ENCODE assay signal across 9 cellular contexts in the genomic region with DNA sequence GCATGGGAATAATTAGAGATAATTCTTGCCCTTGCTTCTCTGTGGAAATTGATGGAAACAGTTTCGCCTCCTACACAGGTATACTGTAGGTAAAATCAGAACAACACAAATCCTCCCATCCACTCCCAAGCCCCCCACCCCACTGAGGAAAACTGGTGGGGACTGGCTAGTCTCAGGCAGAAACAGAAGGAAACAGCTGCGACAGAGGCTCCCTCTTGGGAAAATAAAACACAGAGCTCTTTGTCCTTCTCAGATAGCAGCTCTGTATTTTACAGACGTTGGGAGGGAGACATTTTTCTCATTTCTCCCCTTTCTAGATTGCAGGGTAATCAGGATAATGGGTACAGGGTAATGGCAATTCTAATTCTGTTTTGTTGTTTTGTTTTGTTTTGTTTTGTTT. TPM values are rescaled to one million over a fixed set of nuclear protein-coding genes. Genes with fewer than 3 reads are reported as not detected.
DNase-seq lines count a peak whose midpoint lies in the region; ATAC-seq and TF ChIP-seq lines count a peak whose summit lies in the region.
"Had no signal": no experiment of that assay in that cellular context is flagged by ENCODE, and none has a peak within 500 bp of the region (broad histone marks: within the 10 kb centered on the region; RNA-seq: fewer than 3 reads in every experiment).

No MANE protein-coding gene starts in this region.

- H3K27me3 Mint-ChIP-seq in activated CD4-positive, alpha-beta T cell treated with anti-CD3 and anti-CD28 coated beads, Interleukin-2, amount 10 ng/mL, durations not matched to agents 24 days and 14 days: no peaks in the 10 kb centered on the region
- no peaks in the 10 kb centered on the region for H3K27me3 Mint-ChIP-seq in activated CD4-positive, alpha-beta memory T cell treated with anti-CD3 and anti-CD28 coated beads for 36 hours

- H3K9me3 ChIP-seq in stomach: no peaks in the 10 kb centered on the region

- H3K4me3 ChIP-seq in stomach: peak overlapping the region; percentile 46 to 67 (median 60)

- no peak for TF ChIP-seq POLR2A in stomach (IDR thresholded peaks at IDR 0.05)

- ATAC-seq in GM21515 (IDR thresholded peaks at IDR 0.05; ENCODE audit: unreplicated experiment): no peak

- H3K4me3 Mint-ChIP-seq in activated CD4-positive, alpha-beta T cell treated with anti-CD3 and anti-CD28 coated beads, Interleukin-2, amount 10 ng/mL, durations not matched to agents 24 days and 14 days: peak overlapping the region; percentile 69
- H3K4me3 Mint-ChIP-seq in activated CD4-positive, alpha-beta memory T cell treated with anti-CD3 and anti-CD28 coated beads for 36 hours: peak overlapping the region; percentile 57

- CTCF ChIA-PET in activated CD4-positive, alpha-beta memory T cell treated with anti-CD3 and anti-CD28 coated beads for 36 hours (lab: Charles Lee): interaction anchor here (0.6 to 2.6 kb wide), 5 partner anchors 14 to 135 kb away, joined by 3 to 14 read pairs (median 8); partner anchors contain the start of gene SLFN11

- peaks cover 0 to 27% (median 19%) of the 10 kb centered on the region in 4 donors for H3K4me1 ChIP-seq in stomach

- peaks cover 0 to 52% (median 0%) of the 10 kb centered on the region in 3 donors for H3K27me3 ChIP-seq in stomach

- no peak for TF ChIP-seq EP300 in stomach (IDR thresholded peaks at IDR 0.05)

- H3K27ac ChIP-seq in stomach: peak overlapping the region in 4 of 5 donors; percentile 54 to 82 (median 80)

- peaks cover 0 to 5% (median 0%) of the 10 kb centered on the region in 4 donors for H3K36me3 ChIP-seq in stomach

- peaks cover 13% of the 10 kb centered on the region for H3K4me1 Mint-ChIP-seq in activated CD4-positive, alpha-beta T cell treated with anti-CD3 and anti-CD28 coated beads, Interleukin-2, amount 10 ng/mL, durations not matched to agents 24 days and 14 days
- peaks cover 16% of the 10 kb centered on the region for H3K4me1 Mint-ChIP-seq in activated CD4-positive, alpha-beta memory T cell treated with anti-CD3 and anti-CD28 coated beads for 36 hours (ENCODE audit: low read depth)

- POLR2A ChIA-PET in activated CD4-positive, alpha-beta memory T cell treated with anti-CD3 and anti-CD28 coated beads for 36 hours (lab: Charles Lee): interaction anchor here (1.2 to 1.9 kb wide), 4 partner anchors 40 to 86 kb away, joined by 3 to 12 read pairs (median 6); partner anchors contain the start of gene SLFN11

- peak overlapping the region; percentile 77 for H3K27ac Mint-ChIP-seq in activated CD4-positive, alpha-beta T cell treated with anti-CD3 and anti-CD28 coated beads, Interleukin-2, amount 10 ng/mL, durations not matched to agents 24 days and 14 days
- H3K27ac Mint-ChIP-seq in activated CD4-positive, alpha-beta memory T cell treated with anti-CD3 and anti-CD28 coated beads for 36 hours: peak overlapping the region; percentile 33

- no peaks in the 10 kb centered on the region for H3K9me3 Mint-ChIP-seq in activated CD4-positive, alpha-beta T cell treated with anti-CD3 and anti-CD28 coated beads, Interleukin-2, amount 10 ng/mL, durations not matched to agents 24 days and 14 days
- H3K9me3 Mint-ChIP-seq in activated CD4-positive, alpha-beta memory T cell treated with anti-CD3 and anti-CD28 coated beads for 36 hours: no peaks in the 10 kb centered on the region

- no peak for DNase-seq in activated CD4-positive, alpha-beta T cell treated with anti-CD3 and anti-CD28 coated beads, Interleukin-2, amount 10 ng/mL, durations not matched to agents 24 days and 14 days
- no peak for DNase-seq in activated CD4-positive, alpha-beta T cell treated with anti-CD3 and anti-CD28 coated beads for 1 hour
- no peak for DNase-seq in activated CD4-positive, alpha-beta memory T cell treated with anti-CD3 and anti-CD28 coated beads for 36 hours
- DNase-seq in islet precursor cell (peak; percentile 81), stomach (no peak), hepatic stellate cell (ENCODE audit: low spot score) (no peak), HK-2 (ENCODE audit: unreplicated experiment) (no peak)
- DNase-seq: NCI-H524 had no signal

- no peak for TF ChIP-seq CTCF in stomach (IDR thresholded peaks at IDR 0.05)

- intact Hi-C loops in activated CD4-positive, alpha-beta T cell treated with anti-CD3 and anti-CD28 coated beads, Interleukin-2, amount 10 ng/mL, durations not matched to agents 24 days and 14 days (cut with micrococcal nuclease): no loop called here
- intact Hi-C loops in activated CD4-positive, alpha-beta memory T cell treated with anti-CD3 and anti-CD28 coated beads for 36 hours (cut with micrococcal nuclease): no loop called here
- intact Hi-C loops in stomach (cut with DNase I; ENCODE audit: low total_unique reads): no loop called here

- H3K36me3 Mint-ChIP-seq in activated CD4-positive, alpha-beta T cell treated with anti-CD3 and anti-CD28 coated beads, Interleukin-2, amount 10 ng/mL, durations not matched to agents 24 days and 14 days (ENCODE audit: low read depth): peaks cover 38% of the 10 kb centered on the region
- H3K36me3 Mint-ChIP-seq in activated CD4-positive, alpha-beta memory T cell treated with anti-CD3 and anti-CD28 coated beads for 36 hours: peaks cover 5% of the 10 kb centered on the region

- 40 to 50% (median 43%) methylated on average over 3 of the region's 3 CpGs for WGBS in stomach, 5 donors

RNA-seq across cellular contexts. Expression of gene SLFN13, which starts 1.1 kb away (rescaled TPM):
- 34.5 and 36.8 TPM in 2 replicates for total RNA-seq in activated CD4-positive, alpha-beta T cell treated with anti-CD3 and anti-CD28 coated beads, Interleukin-2, amount 10 ng/mL, durations not matched to agents 24 days and 14 days
- 10 to 100 TPM; 46.0 to 48.7 TPM for total RNA-seq in activated CD4-positive, alpha-beta memory T cell treated with anti-CD3 and anti-CD28 coated beads for 36 hours
- total RNA-seq in stomach: 10 to 100 TPM in 2 of 5 donors, 1 to 10 TPM in 2, under 1 TPM in 1; 0.87 to 25.0 (median 7.5) TPM
- 1 to 10 TPM; 1.8 to 2.4 (median 2.1) TPM for polyA plus RNA-seq in stomach

RNA-seq across cellular contexts. Expression of gene SLFN12, which starts 15.2 kb away (rescaled TPM):
- total RNA-seq in activated CD4-positive, alpha-beta T cell treated with anti-CD3 and anti-CD28 coated beads, Interleukin-2, amount 10 ng/mL, durations not matched to agents 24 days and 14 days: 5.0 and 7.8 TPM in 2 replicates
- total RNA-seq in activated CD4-positive, alpha-beta memory T cell treated with anti-CD3 and anti-CD28 coated beads for 36 hours: 10 to 100 TPM in 1 of 2 experiments, 1 to 10 TPM in 1; 10.0 to 10.7 TPM
- 100 to 1,000 TPM in 1 of 5 donors, 10 to 100 TPM in 2, 1 to 10 TPM in 2; 1.3 to 182 (median 14.3) TPM for total RNA-seq in stomach
- polyA plus RNA-seq in stomach: 1 to 10 TPM in 2 of 3 donors, under 1 TPM in 1; 0.85 to 3.1 (median 2.9) TPM
